Comparison of ENCODE assay signal across 22 cellular contexts in the genomic region with DNA sequence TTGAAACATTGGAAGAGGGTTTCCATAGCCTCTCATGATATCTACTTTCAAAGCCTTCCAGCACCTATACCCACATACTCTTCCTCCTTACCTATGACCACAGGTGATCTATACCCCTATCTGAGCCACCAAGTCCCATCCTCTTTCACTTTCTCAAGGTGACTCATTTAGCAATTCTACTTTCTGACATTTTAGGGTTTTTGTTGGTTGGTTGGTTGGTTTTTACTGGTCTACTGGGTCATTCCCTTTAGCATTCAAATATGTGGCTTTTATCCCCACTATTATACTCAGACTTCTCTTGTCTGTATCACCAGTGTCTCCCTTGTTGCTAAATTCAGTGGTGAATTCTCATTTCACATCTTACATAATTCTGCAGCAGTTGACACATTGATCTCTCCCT.
DNase-seq lines count a peak whose midpoint lies in the region; ATAC-seq and TF ChIP-seq lines count a peak whose summit lies in the region.
"Had no signal": no experiment of that assay in that cellular context is flagged by ENCODE, and none has a peak within 500 bp of the region (broad histone marks: within the 10 kb centered on the region; RNA-seq: fewer than 3 reads in every experiment).

No MANE protein-coding gene starts in this region.

- H3K9me3 Mint-ChIP-seq in immature natural killer cell: peaks cover 0 to 4% (median 0%) of the 10 kb centered on the region in 6 donors
- H3K9me3 Mint-ChIP-seq: activated naive CD8-positive, alpha-beta T cell treated with anti-CD3 and anti-CD28 coated beads for 36 hours; central memory CD8-positive, alpha-beta T cell had no signal

- peaks cover 0 to 2% (median 0%) of the 10 kb centered on the region in 3 donors for H3K27me3 Mint-ChIP-seq in immature natural killer cell (ENCODE audit: low read depth in 3 of 3)
- H3K27me3 Mint-ChIP-seq: activated CD8-positive, alpha-beta memory T cell treated with anti-CD3 and anti-CD28 coated beads, Interleukin-2, amount 10 ng/mL, durations not matched to agents 7 days and 5 days; central memory CD8-positive, alpha-beta T cell had no signal

- no peak overlapping the region for H3K4me3 Mint-ChIP-seq in immature natural killer cell
- H3K4me3 Mint-ChIP-seq: activated CD8-positive, alpha-beta memory T cell treated with anti-CD3 and anti-CD28 coated beads, Interleukin-2, amount 10 ng/mL, durations not matched to agents 7 days and 5 days; activated naive CD8-positive, alpha-beta T cell treated with anti-CD3 and anti-CD28 coated beads for 36 hours; CD14-positive monocyte; central memory CD8-positive, alpha-beta T cell; T-helper 17 cell had no signal

- no peak overlapping the region for H3K27ac Mint-ChIP-seq in immature natural killer cell
- H3K27ac Mint-ChIP-seq: activated CD8-positive, alpha-beta memory T cell treated with anti-CD3 and anti-CD28 coated beads, Interleukin-2, amount 10 ng/mL, durations not matched to agents 7 days and 5 days; activated naive CD8-positive, alpha-beta T cell treated with anti-CD3 and anti-CD28 coated beads for 36 hours; CD14-positive monocyte; T-helper 17 cell had no signal

- DNase-seq in immature natural killer cell: no peak
- no peak for DNase-seq in NCI-H524 treated with DMSO at 0.1 percent for 48 hours (lab: John Stamatoyannopoulos, UW)
- DNase-seq: activated CD4-positive, alpha-beta T cell treated with anti-CD3 and anti-CD28 coated beads for 4 hours; activated CD8-positive, alpha-beta memory T cell treated with anti-CD3 and anti-CD28 coated beads, Interleukin-2, amount 10 ng/mL, durations not matched to agents 7 days and 5 days; activated naive CD8-positive, alpha-beta T cell treated with anti-CD3 and anti-CD28 coated beads for 36 hours; DMS 273 treated with DMSO at 0.1 percent for 48 hours; heart right ventricle; mesendoderm; MM.1S; NCI-H2171; NCI-H526; nucleus accumbens; stimulated activated naive CD4-positive, alpha-beta T cell; T-helper 17 cell had no signal

- H3K4me1 Mint-ChIP-seq in immature natural killer cell: no peaks in the 10 kb centered on the region
- H3K4me1 Mint-ChIP-seq: activated CD8-positive, alpha-beta memory T cell treated with anti-CD3 and anti-CD28 coated beads, Interleukin-2, amount 10 ng/mL, durations not matched to agents 7 days and 5 days; activated naive CD8-positive, alpha-beta T cell treated with anti-CD3 and anti-CD28 coated beads for 36 hours; CD14-positive monocyte; central memory CD8-positive, alpha-beta T cell; T-helper 17 cell had no signal

- no peaks in the 10 kb centered on the region for H3K36me3 Mint-ChIP-seq in immature natural killer cell
- H3K36me3 Mint-ChIP-seq: activated CD8-positive, alpha-beta memory T cell treated with anti-CD3 and anti-CD28 coated beads, Interleukin-2, amount 10 ng/mL, durations not matched to agents 7 days and 5 days; activated naive CD8-positive, alpha-beta T cell treated with anti-CD3 and anti-CD28 coated beads for 36 hours; CD14-positive monocyte had no signal

- ATAC-seq in GM18519 (IDR thresholded peaks at IDR 0.05; ENCODE audit: low FRiP score, unreplicated experiment): peak; percentile 60
- ATAC-seq in GM19395 (IDR thresholded peaks at IDR 0.05; ENCODE audit: unreplicated experiment): peak; percentile 64
- ATAC-seq in HG02642 (IDR thresholded peaks at IDR 0.05; ENCODE audit: poor library complexity, unreplicated experiment): peak; percentile 60
- ATAC-seq in HG03432 (IDR thresholded peaks at IDR 0.05; ENCODE audit: unreplicated experiment): peak; percentile 83
- no peak for ATAC-seq in SK-N-SH treated with all-trans-retinoic acid at 6 μM for 48 hours
- no peak for ATAC-seq in HG02623 (IDR thresholded peaks at IDR 0.05; ENCODE audit: unreplicated experiment)
- ATAC-seq: activated CD8-positive, alpha-beta memory T cell treated with anti-CD3 and anti-CD28 coated beads, Interleukin-2, amount 10 ng/mL, durations not matched to agents 7 days and 5 days; heart right ventricle; T-helper 17 cell had no signal

TF ChIP-seq in SK-N-SH treated with all-trans-retinoic acid at 6 μM for 48 hours, 23 proteins besides CTCF, POLR2A, EP300 and RAD21:
- TF ChIP-seq ZC3H10 (CRISPR knock-in tag; IDR thresholded peaks at IDR 0.05): no peak
- TF ChIP-seq, protein P1, sequence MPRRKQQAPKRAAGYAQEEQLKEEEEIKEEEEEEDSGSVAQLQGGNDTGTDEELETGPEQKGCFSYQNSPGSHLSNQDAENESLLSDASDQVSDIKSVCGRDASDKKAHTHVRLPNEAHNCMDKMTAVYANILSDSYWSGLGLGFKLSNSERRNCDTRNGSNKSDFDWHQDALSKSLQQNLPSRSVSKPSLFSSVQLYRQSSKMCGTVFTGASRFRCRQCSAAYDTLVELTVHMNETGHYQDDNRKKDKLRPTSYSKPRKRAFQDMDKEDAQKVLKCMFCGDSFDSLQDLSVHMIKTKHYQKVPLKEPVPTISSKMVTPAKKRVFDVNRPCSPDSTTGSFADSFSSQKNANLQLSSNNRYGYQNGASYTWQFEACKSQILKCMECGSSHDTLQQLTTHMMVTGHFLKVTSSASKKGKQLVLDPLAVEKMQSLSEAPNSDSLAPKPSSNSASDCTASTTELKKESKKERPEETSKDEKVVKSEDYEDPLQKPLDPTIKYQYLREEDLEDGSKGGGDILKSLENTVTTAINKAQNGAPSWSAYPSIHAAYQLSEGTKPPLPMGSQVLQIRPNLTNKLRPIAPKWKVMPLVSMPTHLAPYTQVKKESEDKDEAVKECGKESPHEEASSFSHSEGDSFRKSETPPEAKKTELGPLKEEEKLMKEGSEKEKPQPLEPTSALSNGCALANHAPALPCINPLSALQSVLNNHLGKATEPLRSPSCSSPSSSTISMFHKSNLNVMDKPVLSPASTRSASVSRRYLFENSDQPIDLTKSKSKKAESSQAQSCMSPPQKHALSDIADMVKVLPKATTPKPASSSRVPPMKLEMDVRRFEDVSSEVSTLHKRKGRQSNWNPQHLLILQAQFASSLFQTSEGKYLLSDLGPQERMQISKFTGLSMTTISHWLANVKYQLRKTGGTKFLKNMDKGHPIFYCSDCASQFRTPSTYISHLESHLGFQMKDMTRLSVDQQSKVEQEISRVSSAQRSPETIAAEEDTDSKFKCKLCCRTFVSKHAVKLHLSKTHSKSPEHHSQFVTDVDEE (CRISPR knock-in tag; IDR thresholded peaks at IDR 0.05): no peak
- no peak for TF ChIP-seq ZFP3 (CRISPR knock-in tag; IDR thresholded peaks at IDR 0.05)
- no peak for TF ChIP-seq CSDC2 (CRISPR knock-in tag; IDR thresholded peaks at IDR 0.05)
- no peak for TF ChIP-seq RARB (CRISPR knock-in tag; IDR thresholded peaks at IDR 0.05)
- TF ChIP-seq ZNF8 (CRISPR knock-in tag; IDR thresholded peaks at IDR 0.05): no peak

Comparison
In these comparisons a context has a peak if more than half of its experiments do, and no peak if none do; other contexts are left out.
1. ATAC-seq: peak in GM18519 (single experiment), GM19395 (single experiment), HG02642 (single experiment) and HG03432 (single experiment); none in SK-N-SH treated with all-trans-retinoic acid at 6 μM for 48 hours (single experiment) and HG02623 (single experiment).